1 cellular context compared by ENCODE assay signal in the genomic region with DNA sequence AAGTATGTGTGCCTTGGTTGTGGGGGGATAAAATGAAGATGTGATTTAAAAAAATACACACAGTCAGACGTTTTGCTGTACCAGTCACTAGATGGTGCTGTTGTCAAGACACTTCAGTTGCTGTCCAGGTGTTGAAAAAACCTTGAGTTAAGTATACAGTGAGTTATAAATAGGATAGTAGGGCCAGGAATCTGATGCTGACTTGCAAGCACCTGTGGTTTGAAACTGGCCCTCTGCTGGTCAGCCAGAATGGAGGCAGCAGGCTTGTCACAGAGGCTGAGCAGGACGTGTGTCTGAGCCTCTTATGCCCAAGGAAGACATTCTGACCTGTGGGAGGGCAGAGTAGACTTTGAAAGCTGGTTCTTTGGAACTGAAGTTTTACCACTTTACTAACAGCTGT.
TF ChIP-seq lines count a peak whose summit lies in the region.

No MANE protein-coding gene starts in this region.

TF ChIP-seq in HepG2, 621 proteins besides CTCF, POLR2A, EP300 and RAD21 (continued from another document and continues in another):
- TF ChIP-seq SATB2 (CRISPR knock-in tag; IDR thresholded peaks at IDR 0.05) (no peak), TEAD3 (CRISPR knock-in tag; optimal IDR thresholded peaks at IDR 0.05; ENCODE audit: borderline replicate concordance) (peak; percentile 55), NR0B2 (CRISPR knock-in tag; IDR thresholded peaks at IDR 0.05) (no peak), FOXA1 (IDR thresholded peaks at IDR 0.05) (no peak), FOXA1 (CRISPR knock-in tag; IDR thresholded peaks at IDR 0.05) (peak; percentile 52; the same call in 1 of the 2 replicates), ZNF816 (CRISPR knock-in tag; IDR thresholded peaks at IDR 0.05; ENCODE audit: borderline replicate concordance) (no peak), ZNF331 (CRISPR knock-in tag; IDR thresholded peaks at IDR 0.05) (peak; percentile 18; the same call in 1 of the 2 replicates), ZMYM4 (CRISPR knock-in tag; IDR thresholded peaks at IDR 0.05) (0 out of 2 replicates have a peak, but pooled peaks have one; percentile 27), NCOA1 (CRISPR knock-in tag; IDR thresholded peaks at IDR 0.05) (no peak), ZSCAN21 (CRISPR knock-in tag; IDR thresholded peaks at IDR 0.05; ENCODE audit: borderline replicate concordance) (0 out of 2 replicates have a peak, but pooled peaks have one; percentile 25), STAG1 (CRISPR knock-in tag; IDR thresholded peaks at IDR 0.05) (peak; percentile 74), ISX (CRISPR knock-in tag; conservative IDR thresholded peaks at IDR 0.05) (no peak), PCBP1 (IDR thresholded peaks at IDR 0.05; ENCODE audit: borderline replicate concordance, low read depth, low read length) (no peak), LCORL (IDR thresholded peaks at IDR 0.05) (no peak), LCORL (CRISPR knock-in tag; IDR thresholded peaks at IDR 0.05) (peak; percentile 26; the same call in 1 of the 2 replicates), ARID3A (IDR thresholded peaks at IDR 0.05; ENCODE audit: low read depth, low read length) (peak; percentile 68), SMC3 (IDR thresholded peaks at IDR 0.05; ENCODE audit: low read length) (peak; percentile 84), SIX1 (CRISPR knock-in tag; IDR thresholded peaks at IDR 0.05; ENCODE audit: borderline replicate concordance) (0 out of 2 replicates have a peak, but pooled peaks have one; percentile 16), SETDB1 (CRISPR knock-in tag; IDR thresholded peaks at IDR 0.05; ENCODE audit: borderline replicate concordance) (no peak), BCL6 (CRISPR knock-in tag; IDR thresholded peaks at IDR 0.05) (peak; percentile 43; the same call in 1 of the 2 replicates), MEF2D (CRISPR knock-in tag; IDR thresholded peaks at IDR 0.05) (peak; percentile 72), KAT8 (CRISPR knock-in tag; IDR thresholded peaks at IDR 0.05) (peak; percentile 46; the same call in 1 of the 2 replicates), RXRB (CRISPR knock-in tag; IDR thresholded peaks at IDR 0.05; ENCODE audit: borderline replicate concordance) (0 out of 2 replicates have a peak, but pooled peaks have one; percentile 22), HES4 (CRISPR knock-in tag; IDR thresholded peaks at IDR 0.05; ENCODE audit: borderline replicate concordance) (no peak), MBNL3 (CRISPR knock-in tag; conservative IDR thresholded peaks at IDR 0.05) (no peak), ZNF143 (CRISPR knock-in tag; IDR thresholded peaks at IDR 0.05) (no peak), MTA3 (CRISPR knock-in tag; IDR thresholded peaks at IDR 0.05) (no peak), KAT7 (CRISPR knock-in tag; IDR thresholded peaks at IDR 0.05; ENCODE audit: borderline replicate concordance) (no peak), ISL2 (CRISPR knock-in tag; IDR thresholded peaks at IDR 0.05) (peak; percentile 38; the same call in 1 of the 2 replicates), ZNF256 (CRISPR knock-in tag; conservative IDR thresholded peaks at IDR 0.05) (0 out of 2 replicates have a peak, but pooled peaks have one; percentile 56), HOMEZ (CRISPR knock-in tag; IDR thresholded peaks at IDR 0.05; ENCODE audit: low read depth) (0 out of 2 replicates have a peak, but pooled peaks have one; percentile 14), PPARG (CRISPR knock-in tag; conservative IDR thresholded peaks at IDR 0.05) (0 out of 2 replicates have a peak, but pooled peaks have one; percentile 15), MAFF (IDR thresholded peaks at IDR 0.05; ENCODE audit: low read depth, low read length) (0 out of 2 replicates have a peak, but pooled peaks have one; percentile 38), ZBTB33 (CRISPR knock-in tag; IDR thresholded peaks at IDR 0.05) (0 out of 2 replicates have a peak, but pooled peaks have one; percentile 25), NONO (IDR thresholded peaks at IDR 0.05) (no peak), NONO (CRISPR knock-in tag; conservative IDR thresholded peaks at IDR 0.05) (0 out of 2 replicates have a peak, but pooled peaks have one; percentile 32), JUN (CRISPR knock-in tag; IDR thresholded peaks at IDR 0.05) (no peak), ZBTB2 (CRISPR knock-in tag; IDR thresholded peaks at IDR 0.05; ENCODE audit: low read depth) (no peak), HMGA1 (CRISPR knock-in tag; conservative IDR thresholded peaks at IDR 0.05) (no peak), ZFP37 (CRISPR knock-in tag; IDR thresholded peaks at IDR 0.05; ENCODE audit: borderline replicate concordance) (no peak), NR2F6 (IDR thresholded peaks at IDR 0.05) (no peak), NR2F6 (CRISPR knock-in tag; IDR thresholded peaks at IDR 0.05) (peak; percentile 25; the same call in 1 of the 2 replicates), HMGXB4 (CRISPR knock-in tag; IDR thresholded peaks at IDR 0.05; ENCODE audit: borderline replicate concordance in 1 of 2, low read depth in 1 of 2) (0 out of 4 replicates have a peak, but pooled peaks of 1 of the 2 experiments have one; percentile 48), ZNF225 (CRISPR knock-in tag; IDR thresholded peaks at IDR 0.05) (no peak), ZFY (CRISPR knock-in tag; IDR thresholded peaks at IDR 0.05) (0 out of 2 replicates have a peak, but pooled peaks have one; percentile 13)
- TF ChIP-seq, protein P1, sequence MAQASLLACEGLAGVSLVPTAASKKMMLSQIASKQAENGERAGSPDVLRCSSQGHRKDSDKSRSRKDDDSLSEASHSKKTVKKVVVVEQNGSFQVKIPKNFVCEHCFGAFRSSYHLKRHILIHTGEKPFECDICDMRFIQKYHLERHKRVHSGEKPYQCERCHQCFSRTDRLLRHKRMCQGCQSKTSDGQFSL (CRISPR knock-in tag; IDR thresholded peaks at IDR 0.05): 0 out of 2 replicates have a peak, but pooled peaks have one; percentile 50
- TF ChIP-seq, protein P2, sequence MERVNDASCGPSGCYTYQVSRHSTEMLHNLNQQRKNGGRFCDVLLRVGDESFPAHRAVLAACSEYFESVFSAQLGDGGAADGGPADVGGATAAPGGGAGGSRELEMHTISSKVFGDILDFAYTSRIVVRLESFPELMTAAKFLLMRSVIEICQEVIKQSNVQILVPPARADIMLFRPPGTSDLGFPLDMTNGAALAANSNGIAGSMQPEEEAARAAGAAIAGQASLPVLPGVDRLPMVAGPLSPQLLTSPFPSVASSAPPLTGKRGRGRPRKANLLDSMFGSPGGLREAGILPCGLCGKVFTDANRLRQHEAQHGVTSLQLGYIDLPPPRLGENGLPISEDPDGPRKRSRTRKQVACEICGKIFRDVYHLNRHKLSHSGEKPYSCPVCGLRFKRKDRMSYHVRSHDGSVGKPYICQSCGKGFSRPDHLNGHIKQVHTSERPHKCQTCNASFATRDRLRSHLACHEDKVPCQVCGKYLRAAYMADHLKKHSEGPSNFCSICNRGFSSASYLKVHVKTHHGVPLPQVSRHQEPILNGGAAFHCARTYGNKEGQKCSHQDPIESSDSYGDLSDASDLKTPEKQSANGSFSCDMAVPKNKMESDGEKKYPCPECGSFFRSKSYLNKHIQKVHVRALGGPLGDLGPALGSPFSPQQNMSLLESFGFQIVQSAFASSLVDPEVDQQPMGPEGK (CRISPR knock-in tag; IDR thresholded peaks at IDR 0.05): peak; percentile 28; the same call in 1 of the 2 replicates
- TF ChIP-seq, protein P3, sequence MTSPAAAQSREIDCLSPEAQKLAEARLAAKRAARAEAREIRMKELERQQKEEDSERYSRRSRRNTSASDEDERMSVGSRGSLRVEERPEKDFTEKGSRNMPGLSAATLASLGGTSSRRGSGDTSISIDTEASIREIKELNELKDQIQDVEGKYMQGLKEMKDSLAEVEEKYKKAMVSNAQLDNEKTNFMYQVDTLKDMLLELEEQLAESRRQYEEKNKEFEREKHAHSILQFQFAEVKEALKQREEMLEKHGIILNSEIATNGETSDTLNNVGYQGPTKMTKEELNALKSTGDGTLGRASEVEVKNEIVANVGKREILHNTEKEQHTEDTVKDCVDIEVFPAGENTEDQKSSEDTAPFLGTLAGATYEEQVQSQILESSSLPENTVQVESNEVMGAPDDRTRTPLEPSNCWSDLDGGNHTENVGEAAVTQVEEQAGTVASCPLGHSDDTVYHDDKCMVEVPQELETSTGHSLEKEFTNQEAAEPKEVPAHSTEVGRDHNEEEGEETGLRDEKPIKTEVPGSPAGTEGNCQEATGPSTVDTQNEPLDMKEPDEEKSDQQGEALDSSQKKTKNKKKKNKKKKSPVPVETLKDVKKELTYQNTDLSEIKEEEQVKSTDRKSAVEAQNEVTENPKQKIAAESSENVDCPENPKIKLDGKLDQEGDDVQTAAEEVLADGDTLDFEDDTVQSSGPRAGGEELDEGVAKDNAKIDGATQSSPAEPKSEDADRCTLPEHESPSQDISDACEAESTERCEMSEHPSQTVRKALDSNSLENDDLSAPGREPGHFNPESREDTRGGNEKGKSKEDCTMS (CRISPR knock-in tag; conservative IDR thresholded peaks at IDR 0.05): no peak
